ENCODE assay signal across 8 cellular contexts in genomic region chr6:72619883-72620696, GRCh38. TPM values are rescaled to one million over a fixed set of nuclear protein-coding genes. Genes with fewer than 3 reads are reported as not detected.
DNase-seq lines count a peak whose midpoint lies in the region; ATAC-seq and TF ChIP-seq lines count a peak whose summit lies in the region.

No MANE protein-coding gene starts in this region.

- H3K27ac ChIP-seq in Peyer's patch (peak overlapping the region in 1 of 4 donors; percentile 82), cardiac muscle cell (peak overlapping the region; percentile 68)

- H3K27me3 ChIP-seq in Peyer's patch (peaks cover 0 to 9% of the 10 kb centered on the region in 2 donors), cardiac muscle cell (no peaks in the 10 kb centered on the region)

- peak; percentile 45 for ATAC-seq in HG02943 (IDR thresholded peaks at IDR 0.05; ENCODE audit: low read depth, unreplicated experiment)

- TF ChIP-seq CTCF in Peyer's patch (IDR thresholded peaks at IDR 0.05) (no peak), cardiac muscle cell (IDR thresholded peaks at IDR 0.05; ENCODE audit: low read depth, low read length) (no peak)

- DNase-seq in NCI-H748 (lab: John Stamatoyannopoulos, UW; ENCODE audit: unreplicated experiment) (peak; percentile 28), NCI-H748 treated with DMSO at 0.1 percent for 48 hours (lab: John Stamatoyannopoulos, UW) (no peak), Peyer's patch (peak in 2 of 3 donors; percentile 81 to 82), activated gamma-delta T cell treated with Interleukin-2 at 50 U/mL for 16 hours (peak; percentile 48), cardiac muscle cell (ENCODE audit: low read depth in 1 of 2, low spot score in 1 of 2) (peak; percentile 51 to 76), renal cortical epithelial cell (ENCODE audit: low read depth) (peak; percentile 30), G401 (ENCODE audit: low spot score) (no peak)

- H3K9me3 ChIP-seq in Peyer's patch (no peaks in the 10 kb centered on the region), cardiac muscle cell (ENCODE audit: low read depth) (no peaks in the 10 kb centered on the region)

- peaks cover 0 to 34% (median 5%) of the 10 kb centered on the region in 4 donors for H3K4me1 ChIP-seq in Peyer's patch
- H3K4me1 ChIP-seq in cardiac muscle cell (ENCODE audit: low read depth): peaks cover 39% of the 10 kb centered on the region

- in situ Hi-C loops in G401 (cut with HindIII; ENCODE audit: low sequenced_read_pairs): no loop called here

- no peak for TF ChIP-seq POLR2A in Peyer's patch (IDR thresholded peaks at IDR 0.05)

- H3K36me3 ChIP-seq in Peyer's patch: no peaks in the 10 kb centered on the region
- no peaks in the 10 kb centered on the region for H3K36me3 ChIP-seq in cardiac muscle cell

- peak overlapping the region; percentile 46 to 64 (median 53) for H3K4me3 ChIP-seq in Peyer's patch
- H3K4me3 ChIP-seq in cardiac muscle cell: peak overlapping the region; percentile 70

RNA-seq across cellular contexts. Expression of gene KCNQ5, which starts 1.8 kb away (rescaled TPM):
- total RNA-seq in Peyer's patch (1 to 10 TPM in 1 of 4 donors, under 1 TPM in 2, not detected in 1; 0.27 to 5.0 (median 0.38) TPM), cardiac muscle cell (28.9 and 45.4 TPM in 2 replicates), renal cortical epithelial cell (under 0.01 and 0.35 TPM in 2 replicates)
- 31.4 and 45.6 TPM in 2 replicates for polyA plus RNA-seq in cardiac muscle cell
- total RNA-seq in G401 (2014; rRNA removed; shearing (Covaris generic)): not detected in 2 replicates

Comparison
In these comparisons a context has a peak if more than half of its experiments do, and no peak if none do; other contexts are left out.
1. DNase-seq: peak in NCI-H748 (single experiment), Peyer's patch (2 of 3), activated gamma-delta T cell treated with Interleukin-2 at 50 U/mL for 16 hours (single experiment), cardiac muscle cell (2 of 2) and renal cortical epithelial cell (single experiment); none in NCI-H748 treated with DMSO at 0.1 percent for 48 hours (single experiment) and G401 (single experiment).